1 cellular context compared by ENCODE assay signal in the genomic region with DNA sequence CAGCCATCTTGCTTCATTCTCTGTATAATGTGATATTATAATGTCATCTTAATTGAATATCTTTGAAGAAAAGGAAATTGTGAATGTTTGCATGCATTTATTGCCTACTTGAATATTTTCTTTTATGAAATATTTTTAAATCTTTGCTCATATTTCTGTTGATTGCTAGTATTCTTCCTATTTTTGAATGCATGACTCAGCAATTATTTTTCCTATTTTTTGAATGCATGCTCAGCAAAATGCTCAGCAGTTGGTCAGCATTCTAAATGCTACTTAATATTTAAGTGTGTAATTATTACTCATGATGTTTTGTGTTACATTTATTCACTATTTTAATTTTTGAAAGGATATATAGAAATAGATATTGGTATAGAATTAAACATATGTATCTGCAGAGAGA.
TF ChIP-seq lines count a peak whose summit lies in the region.

No MANE protein-coding gene starts in this region.

TF ChIP-seq in HepG2, 621 proteins besides CTCF, POLR2A, EP300 and RAD21 (continued from another document):
- TF ChIP-seq ARID5B (CRISPR knock-in tag; IDR thresholded peaks at IDR 0.05) (no peak), ZKSCAN1 (IDR thresholded peaks at IDR 0.05; ENCODE audit: low read length) (no peak)
